Comparison of ENCODE assay signal across 8 cellular contexts in genomic region chr4:123555500-123556273, GRCh38.
DNase-seq lines count a peak whose midpoint lies in the region; ATAC-seq and TF ChIP-seq lines count a peak whose summit lies in the region.

No MANE protein-coding gene starts in this region.

- no peaks in the 10 kb centered on the region for H3F3A ChIP-seq in GM23338 (replicated peaks; ENCODE audit: low read depth)

- peak overlapping the region; percentile 82 for H2AFZ ChIP-seq in GM23338

- TF ChIP-seq CTCF in GM23338 (conservative IDR thresholded peaks at IDR 0.05; ENCODE audit: low read depth in 2 of 2) = no peak

- no peaks in the 10 kb centered on the region for H3K79me2 ChIP-seq in GM23338 (replicated peaks; ENCODE audit: insufficient read depth)

- intact Hi-C loops in posterior vena cava (cut with DNase I) = no loop called here

- peak; percentile 28 for DNase-seq in GM23338 (ENCODE audit: low spot score)
- peak; percentile 63 for DNase-seq in SW480 (ENCODE audit: low spot score)
- DNase-seq in glomerular visceral epithelial cell (ENCODE audit: extremely low spot score) = peak; percentile 73
- DNase-seq in posterior vena cava (ENCODE audit: low spot score) = peak; percentile 94
- no peak for DNase-seq in NAMALWA (ENCODE audit: low spot score)
- no peak for DNase-seq in activated naive CD4-positive, alpha-beta T cell treated with Interleukin-2 at 50 U/mL for 16 hours

- H3K36me3 ChIP-seq in GM23338 (ENCODE audit: insufficient read depth) = no peaks in the 10 kb centered on the region

- peaks cover 5% of the 10 kb centered on the region for H3K27me3 Mint-ChIP-seq in GM23338 (ENCODE audit: insufficient read depth, low read depth, poor library complexity)

- peaks cover 54% of the 10 kb centered on the region for H3K4me1 Mint-ChIP-seq in GM23338

- no peak overlapping the region for H3K27ac ChIP-seq in GM23338 (ENCODE audit: low read depth)

- H3K9me3 Mint-ChIP-seq in GM23338 = peaks cover under 1% of the 10 kb centered on the region; the same call in 1 of the 3 replicates

- no peaks in the 10 kb centered on the region for H4K20me1 ChIP-seq in GM23338 (replicated peaks; ENCODE audit: insufficient read depth)

- H3K4me3 Mint-ChIP-seq in GM23338 = no peak overlapping the region

- H3K27ac Mint-ChIP-seq in GM23338 = peak overlapping the region; percentile 82

- H3K4me3 ChIP-seq in GM23338 = no peak overlapping the region

- no peaks in the 10 kb centered on the region for H3K27me3 ChIP-seq in GM23338 (ENCODE audit: insufficient read depth)

- peak; percentile 60 for ATAC-seq in GM23338
- ATAC-seq in GM21619 (IDR thresholded peaks at IDR 0.05; ENCODE audit: unreplicated experiment) = no peak
- ATAC-seq in GM18873 (IDR thresholded peaks at IDR 0.05; ENCODE audit: low FRiP score, unreplicated experiment) = no peak

- H3K4me2 ChIP-seq in GM23338 = peak overlapping the region; percentile 15

- peaks cover 59% of the 10 kb centered on the region for H3K4me1 ChIP-seq in GM23338 (ENCODE audit: insufficient read depth)

- no peaks in the 10 kb centered on the region for H3K36me3 Mint-ChIP-seq in GM23338 (ENCODE audit: low read depth)

- H3K9me2 ChIP-seq in GM23338 (ENCODE audit: insufficient read depth) = no peaks in the 10 kb centered on the region

TF ChIP-seq in GM23338, 12 proteins besides CTCF, POLR2A, EP300 and RAD21:
- no peak for TF ChIP-seq POLR2AphosphoS5 (IDR thresholded peaks at IDR 0.05; ENCODE audit: low read depth)
- TF ChIP-seq REST (IDR thresholded peaks at IDR 0.05; ENCODE audit: unreplicated experiment) = no peak
- TF ChIP-seq ETS1 (IDR thresholded peaks at IDR 0.05) = no peak
- no peak for TF ChIP-seq ZNF331 (CRISPR knock-in tag; IDR thresholded peaks at IDR 0.05; ENCODE audit: low read depth)
- no peak for TF ChIP-seq JUNB (IDR thresholded peaks at IDR 0.05; ENCODE audit: unreplicated experiment)
- no peak for TF ChIP-seq NANOG (IDR thresholded peaks at IDR 0.05; ENCODE audit: borderline replicate concordance)
- no peak for TF ChIP-seq EZH2 (IDR thresholded peaks at IDR 0.05; ENCODE audit: low read depth, unreplicated experiment)
- TF ChIP-seq ZNF462 (CRISPR knock-in tag; IDR thresholded peaks at IDR 0.05) = no peak
- no peak for TF ChIP-seq ZNF114 (CRISPR knock-in tag; IDR thresholded peaks at IDR 0.05)
- no peak for TF ChIP-seq CREB1 (CRISPR knock-in tag; IDR thresholded peaks at IDR 0.05; ENCODE audit: low read depth)
- no peak for TF ChIP-seq STAT1 (IDR thresholded peaks at IDR 0.05; ENCODE audit: unreplicated experiment)
- no peak for TF ChIP-seq EZH2phosphoT487 (IDR thresholded peaks at IDR 0.05; ENCODE audit: unreplicated experiment)

Comparison
In these comparisons a context has a peak if more than half of its experiments do, and no peak if none do; other contexts are left out.
1. DNase-seq: peak in GM23338 (single experiment), SW480 (single experiment), glomerular visceral epithelial cell (single experiment) and posterior vena cava (single experiment); none in NAMALWA (single experiment) and activated naive CD4-positive, alpha-beta T cell treated with Interleukin-2 at 50 U/mL for 16 hours (single experiment).